Comparison of ENCODE assay signal across 10 cellular contexts in the genomic region with DNA sequence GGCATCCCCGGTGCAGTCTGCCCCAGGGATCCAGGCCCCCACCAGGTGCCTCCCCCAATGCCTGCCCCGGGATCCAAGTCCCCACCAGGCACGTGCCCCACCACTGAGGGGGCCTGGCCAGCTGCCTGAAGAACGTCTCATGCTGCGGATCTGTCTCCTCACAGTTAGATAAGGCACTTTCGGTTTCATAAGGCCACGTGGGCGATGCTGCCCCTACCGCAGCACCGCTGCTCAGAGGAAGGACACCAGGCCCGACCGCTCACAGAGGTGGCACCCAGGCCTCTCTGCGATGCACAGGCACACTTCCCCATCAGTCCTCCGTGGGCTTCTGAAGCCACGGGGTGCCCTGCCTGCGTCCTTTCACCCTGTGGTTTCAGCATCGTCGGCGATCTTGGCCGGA.
DNase-seq lines count a peak whose midpoint lies in the region; ATAC-seq and TF ChIP-seq lines count a peak whose summit lies in the region.
"Had no signal": no experiment of that assay in that cellular context is flagged by ENCODE, and none has a peak within 500 bp of the region (broad histone marks: within the 10 kb centered on the region; RNA-seq: fewer than 3 reads in every experiment).

No MANE protein-coding gene starts in this region.

- CTCF ChIA-PET in activated CD4-positive, alpha-beta T cell treated with anti-CD3 and anti-CD28 coated beads for 36 hours (lab: Charles Lee): interaction anchor here (0.8 kb wide), 1 partner anchor 14 kb away, joined by 3 read pairs; no protein-coding TSS in a partner anchor

- peak; percentile 57 for ATAC-seq in DND-41 (ENCODE audit: insufficient read depth, low read depth)
- ATAC-seq in activated CD4-positive, alpha-beta T cell treated with anti-CD3 and anti-CD28 coated beads for 36 hours: peak; percentile 63

- no peaks in the 10 kb centered on the region for H3K79me2 ChIP-seq in DND-41 (ENCODE audit: insufficient read depth, low read length)

- H3K27me3 ChIP-seq in DND-41 (ENCODE audit: insufficient read depth, low read length, poor library complexity) (no peaks in the 10 kb centered on the region), duodenal mucosa (ENCODE audit: control insufficient read depth in 1 of 2, insufficient read depth in 2 of 2, low read length in 2 of 2) (no peaks in the 10 kb centered on the region)

- H4K20me1 ChIP-seq in DND-41 (ENCODE audit: insufficient read depth, low read length): no peaks in the 10 kb centered on the region; the same call in 1 of the 2 replicates

- no peak overlapping the region for H3K4me2 ChIP-seq in DND-41 (ENCODE audit: insufficient read depth, low read length)

- H3K4me1 Mint-ChIP-seq in activated CD4-positive, alpha-beta T cell treated with anti-CD3 and anti-CD28 coated beads for 36 hours: peaks cover 3% of the 10 kb centered on the region

- H3K4me3 ChIP-seq in DND-41 (ENCODE audit: low read depth in 1 of 2, low read length in 2 of 2): no peak overlapping the region
- peak overlapping the region; percentile 49 to 50 for H3K4me3 ChIP-seq in duodenal mucosa (ENCODE audit: low read depth in 1 of 2, low read length in 2 of 2)

- H3K9ac ChIP-seq in DND-41 (ENCODE audit: low read depth, low read length) (no peak overlapping the region), duodenal mucosa (ENCODE audit: low read depth in 1 of 2, low read length in 2 of 2) (peak overlapping the region; percentile 16 to 33)

- no peak overlapping the region for H2AFZ ChIP-seq in DND-41 (ENCODE audit: low read depth, low read length)

- DNase-seq in DND-41 (peak; percentile 24), NCI-H2171 treated with DMSO at 0.1 percent for 48 hours (lab: John Stamatoyannopoulos, UW) (no peak), NOMO-1 treated with dmso at 0.1 percent for 144 hours (lab: John Stamatoyannopoulos, UW; ENCODE audit: unreplicated experiment) (no peak), head of caudate nucleus (no peak), RPMI8226 (no peak)
- DNase-seq in activated CD4-positive, alpha-beta T cell treated with anti-CD3 and anti-CD28 coated beads for 36 hours: peak; percentile 46
- peak; percentile 3 to 4 for DNase-seq in stimulated activated CD4-positive, alpha-beta T cell treated with anti-CD3 and anti-CD28 coated beads, Interleukin-1b, Interleukin-23, amount 100 ng/mL, for 4 hours (ENCODE audit: low read depth in 2 of 2)
- DNase-seq: amniotic stem cell, retina had no signal

- H3K27ac ChIP-seq in DND-41 (ENCODE audit: low read length) (no peak overlapping the region), duodenal mucosa (ENCODE audit: low read depth, low read length) (peak overlapping the region; percentile 26)

- H3K27ac Mint-ChIP-seq in activated CD4-positive, alpha-beta T cell treated with anti-CD3 and anti-CD28 coated beads for 36 hours: no peak overlapping the region

- H3K4me1 ChIP-seq in DND-41 (ENCODE audit: insufficient read depth, low read length): no peaks in the 10 kb centered on the region
- peaks cover 12 to 19% of the 10 kb centered on the region in 2 donors for H3K4me1 ChIP-seq in duodenal mucosa (ENCODE audit: control insufficient read depth in 1 of 2, insufficient read depth in 2 of 2, low read length in 2 of 2)

- no peaks in the 10 kb centered on the region for H3K36me3 Mint-ChIP-seq in activated CD4-positive, alpha-beta T cell treated with anti-CD3 and anti-CD28 coated beads for 36 hours (ENCODE audit: low read depth)

- no peak overlapping the region for H3K4me3 Mint-ChIP-seq in activated CD4-positive, alpha-beta T cell treated with anti-CD3 and anti-CD28 coated beads for 36 hours

- H3K9me3 Mint-ChIP-seq in activated CD4-positive, alpha-beta T cell treated with anti-CD3 and anti-CD28 coated beads for 36 hours (ENCODE audit: low read depth): no peaks in the 10 kb centered on the region

- no peak for TF ChIP-seq CTCF in DND-41 (IDR thresholded peaks at IDR 0.05; ENCODE audit: borderline replicate concordance, extremely low read depth, low read length, poor library complexity, severe bottlenecking)

- intact Hi-C loops in activated CD4-positive, alpha-beta T cell treated with anti-CD3 and anti-CD28 coated beads for 36 hours (cut with DNase I, micrococcal nuclease): no loop called here
- intact Hi-C loops in head of caudate nucleus (cut with DNase I): no loop called here

- H3K9me3 ChIP-seq in DND-41 (ENCODE audit: insufficient read depth, low read length, severe bottlenecking): no peaks in the 10 kb centered on the region
- no peaks in the 10 kb centered on the region for H3K9me3 ChIP-seq in duodenal mucosa (ENCODE audit: control insufficient read depth in 1 of 2, low read length in 2 of 2)

- H3K36me3 ChIP-seq in DND-41 (ENCODE audit: insufficient read depth, low read length) (peaks cover 37% of the 10 kb centered on the region), duodenal mucosa (ENCODE audit: control insufficient read depth in 1 of 2, insufficient read depth in 2 of 2, low read length in 2 of 2) (peaks cover 9 to 29% of the 10 kb centered on the region in 2 donors)

- no peaks in the 10 kb centered on the region for H3K27me3 Mint-ChIP-seq in activated CD4-positive, alpha-beta T cell treated with anti-CD3 and anti-CD28 coated beads for 36 hours

- POLR2A ChIA-PET in activated CD4-positive, alpha-beta T cell treated with anti-CD3 and anti-CD28 coated beads for 36 hours (lab: Charles Lee): no interaction called here

Comparison
In these comparisons a context has a peak if more than half of its experiments do, and no peak if none do; other contexts are left out.
1. DNase-seq: peak in DND-41 (single experiment), activated CD4-positive, alpha-beta T cell treated with anti-CD3 and anti-CD28 coated beads for 36 hours (single experiment) and stimulated activated CD4-positive, alpha-beta T cell treated with anti-CD3 and anti-CD28 coated beads, Interleukin-1b, Interleukin-23, amount 100 ng/mL, for 4 hours (2 of 2); none in NCI-H2171 treated with DMSO at 0.1 percent for 48 hours (single experiment), NOMO-1 treated with dmso at 0.1 percent for 144 hours (single experiment), head of caudate nucleus (0 of 42) and RPMI8226 (single experiment).
2. H3K4me3 ChIP-seq: peak in duodenal mucosa (2 of 2); none in DND-41 (0 of 2).